In genomic region chr22:35728639-35729308, GRCh38 we compare ENCODE assay signal across 1 cellular context.
TF ChIP-seq lines count a peak whose summit lies in the region.

No MANE protein-coding gene starts in this region.

TF ChIP-seq in HepG2, 621 proteins besides CTCF, POLR2A, EP300 and RAD21 (continued from another document):
- TF ChIP-seq ZSCAN5A (CRISPR knock-in tag; IDR thresholded peaks at IDR 0.05; ENCODE audit: borderline replicate concordance) (no peak), ARID2 (CRISPR knock-in tag; IDR thresholded peaks at IDR 0.05; ENCODE audit: borderline replicate concordance) (no peak), PHB2 (IDR thresholded peaks at IDR 0.05; ENCODE audit: partially characterized antibody) (no peak), ZNF713 (CRISPR knock-in tag; IDR thresholded peaks at IDR 0.05) (no peak), ZNF773 (CRISPR knock-in tag; IDR thresholded peaks at IDR 0.05; ENCODE audit: borderline replicate concordance) (no peak), SNRNP70 (IDR thresholded peaks at IDR 0.05; ENCODE audit: low read depth, low read length) (no peak), ZMYM4 (CRISPR knock-in tag; IDR thresholded peaks at IDR 0.05) (no peak), HOXA9 (CRISPR knock-in tag; IDR thresholded peaks at IDR 0.05; ENCODE audit: borderline replicate concordance) (no peak), HNRNPK (IDR thresholded peaks at IDR 0.05; ENCODE audit: low read depth, low read length, poor library complexity, severe bottlenecking) (no peak), ZNF329 (CRISPR knock-in tag; IDR thresholded peaks at IDR 0.05; ENCODE audit: low read depth) (no peak), MBNL3 (CRISPR knock-in tag; conservative IDR thresholded peaks at IDR 0.05) (no peak), JUN (CRISPR knock-in tag; IDR thresholded peaks at IDR 0.05) (no peak)
